7 cellular contexts compared by ENCODE assay signal in the genomic region with DNA sequence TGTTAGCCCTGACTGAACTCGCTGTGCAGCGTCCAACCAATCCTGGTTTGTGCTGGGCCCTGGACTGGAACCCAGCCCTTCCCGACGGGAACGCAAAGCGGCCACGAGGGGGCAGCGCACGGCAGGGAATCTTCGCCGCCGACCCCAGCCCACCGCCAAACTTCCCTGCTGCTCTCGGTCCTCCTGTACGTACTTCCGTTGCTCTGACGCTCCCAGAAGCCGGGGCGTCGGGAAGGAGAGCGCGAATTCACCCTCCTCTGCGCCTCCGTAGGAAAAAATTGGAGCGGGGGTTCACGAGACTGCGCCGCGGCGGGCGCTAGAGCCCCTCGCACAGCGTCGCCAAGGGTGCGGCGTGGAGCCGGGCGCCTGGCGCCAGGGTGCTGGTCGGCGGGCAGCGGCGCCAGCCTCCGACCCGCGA. TPM values are rescaled to one million over a fixed set of nuclear protein-coding genes. Genes with fewer than 3 reads are reported as not detected.
A peak's percentile ranks its signal among the peaks of the same experiment; 100 is the strongest.
DNase-seq lines count a peak whose midpoint lies in the region; ATAC-seq, FAIRE-seq and TF ChIP-seq lines count a peak whose summit lies in the region.

No MANE protein-coding gene starts in this region.

- H3K36me3 ChIP-seq in Karpas-422 (ENCODE audit: insufficient read depth, low read length), result no peaks in the 10 kb centered on the region

- H2AFZ ChIP-seq in Karpas-422 (ENCODE audit: low read length), result no peak overlapping the region

- peaks cover 11% of the 10 kb centered on the region for H3K4me1 ChIP-seq in Karpas-422 (ENCODE audit: low read length)

- H3K27me3 Mint-ChIP-seq in neural crest cell (ENCODE audit: low read depth), result peaks cover 64% of the 10 kb centered on the region
- H3K27me3 Mint-ChIP-seq in stimulated activated naive CD8-positive, alpha-beta T cell treated with anti-CD3 and anti-CD28 coated beads, Interleukin-15, amount 100 ng/mL, for 72 hours, result peaks cover 8% of the 10 kb centered on the region

- no peak overlapping the region for H3K4me2 ChIP-seq in Karpas-422 (ENCODE audit: low read depth, low read length, poor library complexity, severe bottlenecking)

- no peaks in the 10 kb centered on the region for H3K79me2 ChIP-seq in Karpas-422 (ENCODE audit: low read length)

- H3K27me3 ChIP-seq in Karpas-422 (ENCODE audit: low read length), result no peaks in the 10 kb centered on the region

- ATAC-seq in stimulated activated naive CD8-positive, alpha-beta T cell treated with anti-CD3 and anti-CD28 coated beads, Interleukin-15, amount 100 ng/mL, for 72 hours, result peak; percentile 64

- no peak overlapping the region for H3K9ac ChIP-seq in Karpas-422 (ENCODE audit: low read length)

- peaks cover 8% of the 10 kb centered on the region for H3K4me1 Mint-ChIP-seq in neural crest cell
- H3K4me1 Mint-ChIP-seq in stimulated activated naive CD8-positive, alpha-beta T cell treated with anti-CD3 and anti-CD28 coated beads, Interleukin-15, amount 100 ng/mL, for 72 hours, result peaks cover 51% of the 10 kb centered on the region

- H3K9me3 ChIP-seq in Karpas-422 (ENCODE audit: low read length), result no peaks in the 10 kb centered on the region

- H3K9me2 ChIP-seq in Karpas-422 (replicated peaks; ENCODE audit: insufficient read depth, low read length), result no peaks in the 10 kb centered on the region

- no peaks in the 10 kb centered on the region for H3K36me3 Mint-ChIP-seq in neural crest cell (ENCODE audit: low read depth)

- H3K27ac Mint-ChIP-seq in neural crest cell (ENCODE audit: unreplicated experiment), result no peak overlapping the region
- peak overlapping the region; percentile 30 to 85 for H3K27ac Mint-ChIP-seq in stimulated activated naive CD8-positive, alpha-beta T cell treated with anti-CD3 and anti-CD28 coated beads, Interleukin-15, amount 100 ng/mL, for 72 hours

- FAIRE-seq in GM18507 (lab: Jason Lieb, UNC), result peak; percentile 75
- FAIRE-seq in frontal cortex (lab: Jason Lieb, UNC), result no peak

- no peak overlapping the region for H3K27ac ChIP-seq in Karpas-422 (ENCODE audit: low read length)

- no peaks in the 10 kb centered on the region for H3K9me3 Mint-ChIP-seq in neural crest cell
- no peaks in the 10 kb centered on the region for H3K9me3 Mint-ChIP-seq in stimulated activated naive CD8-positive, alpha-beta T cell treated with anti-CD3 and anti-CD28 coated beads, Interleukin-15, amount 100 ng/mL, for 72 hours

- TF ChIP-seq CTCF in neural crest cell (conservative IDR thresholded peaks at IDR 0.05), result peak; percentile 97

- no peak overlapping the region for H3K4me3 ChIP-seq in Karpas-422 (ENCODE audit: low read length)

- peak overlapping the region; percentile 43 for H3K4me3 Mint-ChIP-seq in neural crest cell
- peak overlapping the region; percentile 90 to 95 for H3K4me3 Mint-ChIP-seq in stimulated activated naive CD8-positive, alpha-beta T cell treated with anti-CD3 and anti-CD28 coated beads, Interleukin-15, amount 100 ng/mL, for 72 hours

- DNase-seq in GM18507 (ENCODE audit: extremely low spot score, insufficient read length, low read depth) (peak; percentile 65), Karpas-422 (peak; percentile 72), SHP77 (lab: John Stamatoyannopoulos, UW) (peak; percentile 72 to 82), frontal cortex (ENCODE audit: low spot score in 2 of 2) (peak; percentile 83 to 86), neural crest cell (ENCODE audit: low read depth, low spot score) (peak; percentile 85)
- DNase-seq in activated naive CD4-positive, alpha-beta T cell (lab: John Stamatoyannopoulos, UW), result peak; percentile 20 to 60 (median 57)
- peak; percentile 66 to 70 for DNase-seq in stimulated activated naive CD8-positive, alpha-beta T cell treated with anti-CD3 and anti-CD28 coated beads, Interleukin-15, amount 100 ng/mL, for 72 hours

- no peaks in the 10 kb centered on the region for H4K20me1 ChIP-seq in Karpas-422 (ENCODE audit: insufficient read depth, low read depth, low read length)

RNA-seq across cellular contexts. Expression of gene SH3RF3, which starts 0.9 kb away (rescaled TPM):
- total RNA-seq in Karpas-422 (2014; rRNA removed; shearing (Covaris generic); ENCODE audit: low replicate concordance), result 0.11 and 0.34 TPM in 2 replicates
- total RNA-seq in frontal cortex, result 9.0 TPM
- 0.70 and 0.84 TPM in 2 replicates for total RNA-seq in neural crest cell
